11 cellular contexts compared by ENCODE assay signal in the genomic region with DNA sequence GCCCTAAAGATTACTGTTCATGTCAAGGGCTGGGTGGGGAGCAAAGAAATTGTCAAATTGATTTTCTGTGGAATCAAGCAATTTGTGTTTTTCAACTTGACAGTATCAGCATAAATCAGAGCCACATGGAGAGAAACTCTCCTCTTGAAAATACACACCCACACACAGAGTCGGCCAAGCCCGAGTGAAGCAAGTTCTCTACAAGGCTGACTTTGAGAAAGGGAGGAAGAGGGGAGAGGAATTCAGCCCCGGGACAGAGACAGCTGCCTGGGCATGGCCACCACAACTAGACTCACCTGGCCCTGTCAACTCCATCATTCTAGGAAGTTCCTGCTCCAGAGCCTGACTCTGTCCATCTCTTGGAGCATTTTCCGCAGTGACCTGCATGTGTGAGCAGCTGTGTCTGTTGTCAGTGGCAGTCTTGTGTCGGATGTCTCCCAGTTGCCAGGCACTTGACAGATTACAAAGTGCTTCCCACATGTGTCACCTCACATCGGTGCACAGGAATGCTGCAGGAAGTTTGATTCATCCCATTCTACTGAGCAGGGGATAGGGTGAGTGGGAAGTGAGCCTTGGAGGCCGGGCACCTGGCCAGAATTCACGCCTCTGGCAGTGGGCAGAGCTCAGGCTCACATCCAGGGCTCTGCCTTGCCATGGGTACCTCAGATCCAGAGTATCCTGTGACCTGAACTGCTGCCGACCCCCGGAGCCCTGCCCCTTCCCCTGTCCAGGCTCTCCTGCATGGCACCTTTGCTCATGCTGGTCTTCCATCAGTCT. TPM values are rescaled to one million over a fixed set of nuclear protein-coding genes. Genes with fewer than 3 reads are reported as not detected.
DNase-seq lines count a peak whose midpoint lies in the region; ATAC-seq and TF ChIP-seq lines count a peak whose summit lies in the region.
"Had no signal": no experiment of that assay in that cellular context is flagged by ENCODE, and none has a peak within 500 bp of the region (broad histone marks: within the 10 kb centered on the region; RNA-seq: fewer than 3 reads in every experiment).

No MANE protein-coding gene starts in this region.

- POLR2A ChIA-PET in RWPE1 (lab: Yijun Ruan, JAX; ENCODE audit: low non-redundant PET): no interaction called here

- CTCF ChIA-PET in RWPE1 (lab: Yijun Ruan, JAX): interaction anchor here (1.2 kb wide), 1 partner anchor 416 kb away, joined by 3 read pairs; no protein-coding TSS in a partner anchor

- H4K91ac ChIP-seq in trophoblast cell (ENCODE audit: low read depth, low read length): no peak overlapping the region

- peak; percentile 96 for DNase-seq in ELR (ENCODE audit: low read depth)
- DNase-seq in RWPE1 (ENCODE audit: low spot score): peak; percentile 80
- peak; percentile 92 for DNase-seq in fibroblast of mammary gland (ENCODE audit: low read depth)
- peak; percentile 89 to 92 for DNase-seq in trophoblast cell
- no peak for DNase-seq in activated T-cell treated with anti-CD3 and anti-CD28 coated beads, Interleukin-2, amount 50 U/mL, for 72 hours
- DNase-seq in stimulated activated CD4-positive, alpha-beta T cell treated with anti-CD3 and anti-CD28 coated beads, Interleukin-1b, Interleukin-23, amount 100 ng/mL, for 48 hours: no peak
- DNase-seq in NCI-H2171 treated with DMSO at 0.1 percent for 48 hours (lab: John Stamatoyannopoulos, UW): no peak
- DNase-seq: activated CD4-positive, alpha-beta memory T cell treated with anti-CD3 and anti-CD28 coated beads, Interleukin-2, amount 10 ng/mL, durations not matched to agents 7 days and 5 days; NCI-H1436 had no signal

- no peak overlapping the region for H3K4me2 ChIP-seq in trophoblast cell (ENCODE audit: low read length)

- no peak overlapping the region for H2AFZ ChIP-seq in trophoblast cell (ENCODE audit: insufficient read depth, low read length, poor library complexity)

- H2BK5ac ChIP-seq in trophoblast cell (ENCODE audit: low read depth, low read length, poor library complexity): no peak overlapping the region

- H3K27ac ChIP-seq in RWPE1: no peak overlapping the region
- no peak overlapping the region for H3K27ac ChIP-seq in trophoblast cell (ENCODE audit: low read depth, low read length)

- H3K79me1 ChIP-seq in trophoblast cell (ENCODE audit: low read length): no peaks in the 10 kb centered on the region

- H3K4me3 ChIP-seq in fibroblast of mammary gland (ENCODE audit: control insufficient read depth, low read depth, low read length) (no peak overlapping the region), trophoblast cell (ENCODE audit: low read depth, low read length) (no peak overlapping the region)

- no peaks in the 10 kb centered on the region for H3K36me3 ChIP-seq in trophoblast cell (ENCODE audit: control insufficient read depth in 1 of 2, insufficient read depth in 2 of 2, low read length in 2 of 2)

- no peak overlapping the region for H3K23ac ChIP-seq in trophoblast cell (ENCODE audit: low read length)

- peaks cover 0 to 1% of the 10 kb centered on the region in 2 donors for H3K9me3 Mint-ChIP-seq in activated T-cell treated with anti-CD3 and anti-CD28 coated beads, Interleukin-2, amount 50 U/mL, for 72 hours
- H3K9me3 Mint-ChIP-seq: stimulated activated naive CD8-positive, alpha-beta T cell treated with anti-CD3 and anti-CD28 coated beads, Interleukin-15, Interleukin-2, amounts not matched to agents 100 ng/mL and 50 ng/mL, for 24 hours had no signal

- no peaks in the 10 kb centered on the region for H3K9me3 ChIP-seq in trophoblast cell (ENCODE audit: insufficient read depth, low read depth, low read length)

- no peak overlapping the region for H2BK120ac ChIP-seq in trophoblast cell (ENCODE audit: insufficient read depth, low read length, poor library complexity)

- H3K36me3 Mint-ChIP-seq in activated T-cell treated with anti-CD3 and anti-CD28 coated beads, Interleukin-2, amount 50 U/mL, for 72 hours (ENCODE audit: insufficient read depth in 2 of 2): no peaks in the 10 kb centered on the region

- H2BK12ac ChIP-seq in trophoblast cell (ENCODE audit: low read length): no peak overlapping the region

- no peaks in the 10 kb centered on the region for H3K4me1 ChIP-seq in trophoblast cell (ENCODE audit: control insufficient read depth in 1 of 2, insufficient read depth in 2 of 2, low read length in 2 of 2)

- H2AK5ac ChIP-seq in trophoblast cell (ENCODE audit: low read length): no peak overlapping the region

- no CpG with 5 or more reads among the region's 10 CpGs for WGBS in trophoblast cell (ENCODE audit: extremely low coverage, insufficient coverage, insufficient read length)

- H3K27me3 Mint-ChIP-seq in activated T-cell treated with anti-CD3 and anti-CD28 coated beads, Interleukin-2, amount 50 U/mL, for 72 hours (ENCODE audit: low read depth): no peaks in the 10 kb centered on the region
- H3K27me3 Mint-ChIP-seq: activated CD4-positive, alpha-beta memory T cell treated with anti-CD3 and anti-CD28 coated beads, Interleukin-2, amount 10 ng/mL, durations not matched to agents 7 days and 5 days; stimulated activated naive CD8-positive, alpha-beta T cell treated with anti-CD3 and anti-CD28 coated beads, Interleukin-15, Interleukin-2, amounts not matched to agents 100 ng/mL and 50 ng/mL, for 24 hours had no signal

- no peak overlapping the region for H3K4me3 Mint-ChIP-seq in activated T-cell treated with anti-CD3 and anti-CD28 coated beads, Interleukin-2, amount 50 U/mL, for 72 hours
- H3K4me3 Mint-ChIP-seq: activated CD4-positive, alpha-beta memory T cell treated with anti-CD3 and anti-CD28 coated beads, Interleukin-2, amount 10 ng/mL, durations not matched to agents 7 days and 5 days; stimulated activated naive CD8-positive, alpha-beta T cell treated with anti-CD3 and anti-CD28 coated beads, Interleukin-15, Interleukin-2, amounts not matched to agents 100 ng/mL and 50 ng/mL, for 24 hours had no signal

- no peaks in the 10 kb centered on the region for H3K79me2 ChIP-seq in trophoblast cell (ENCODE audit: control insufficient read depth, insufficient read depth, low read length, poor library complexity)

- ATAC-seq in HG02763 (IDR thresholded peaks at IDR 0.05; ENCODE audit: unreplicated experiment): no peak
- no peak for ATAC-seq in activated T-cell treated with anti-CD3 and anti-CD28 coated beads, Interleukin-2, amount 50 U/mL, for 72 hours (replicated peaks in 1 of 2)

- no peaks in the 10 kb centered on the region for H3K27me3 ChIP-seq in trophoblast cell (ENCODE audit: insufficient read depth, low read length)

- no peak overlapping the region for H3K14ac ChIP-seq in trophoblast cell (ENCODE audit: low read length)

- H3K18ac ChIP-seq in trophoblast cell (ENCODE audit: low read length): no peak overlapping the region

- no peak for TF ChIP-seq CTCF in RWPE1 (conservative IDR thresholded peaks at IDR 0.05; ENCODE audit: low read depth)
- TF ChIP-seq CTCF in fibroblast of mammary gland (conservative IDR thresholded peaks at IDR 0.05; ENCODE audit: control insufficient read depth, insufficient read depth, low read depth, low read length): no peak

- H3K9ac ChIP-seq in trophoblast cell (ENCODE audit: low read length): no peak overlapping the region

- H4K8ac ChIP-seq in trophoblast cell (ENCODE audit: low read depth, low read length): no peak overlapping the region

- H3K4ac ChIP-seq in trophoblast cell (ENCODE audit: low read depth, low read length): no peak overlapping the region

- no peak overlapping the region for H3K27ac Mint-ChIP-seq in activated T-cell treated with anti-CD3 and anti-CD28 coated beads, Interleukin-2, amount 50 U/mL, for 72 hours
- H3K27ac Mint-ChIP-seq: activated CD4-positive, alpha-beta memory T cell treated with anti-CD3 and anti-CD28 coated beads, Interleukin-2, amount 10 ng/mL, durations not matched to agents 7 days and 5 days; stimulated activated naive CD8-positive, alpha-beta T cell treated with anti-CD3 and anti-CD28 coated beads, Interleukin-15, Interleukin-2, amounts not matched to agents 100 ng/mL and 50 ng/mL, for 24 hours had no signal

- H3K4me1 Mint-ChIP-seq in activated T-cell treated with anti-CD3 and anti-CD28 coated beads, Interleukin-2, amount 50 U/mL, for 72 hours (ENCODE audit: low read depth): no peaks in the 10 kb centered on the region
- H3K4me1 Mint-ChIP-seq: activated CD4-positive, alpha-beta memory T cell treated with anti-CD3 and anti-CD28 coated beads, Interleukin-2, amount 10 ng/mL, durations not matched to agents 7 days and 5 days had no signal

- H4K12ac ChIP-seq in trophoblast cell (ENCODE audit: low read depth, low read length): no peak overlapping the region

RNA-seq across cellular contexts. Expression of gene ADAM12, which starts 37.9 kb away (rescaled TPM):
- 4.1 TPM in 2 replicates for polyA plus RNA-seq in trophoblast cell (2013)
- 1 to 10 TPM in 1 of 2 donors, under 1 TPM in 1; 0.63 to 1.0 TPM for total RNA-seq in activated T-cell treated with anti-CD3 and anti-CD28 coated beads, Interleukin-2, amount 50 U/mL, for 72 hours

Comparison
In these comparisons a context has a peak if more than half of its experiments do, and no peak if none do; other contexts are left out.
1. DNase-seq: peak in ELR (single experiment), RWPE1 (single experiment), fibroblast of mammary gland (single experiment) and trophoblast cell (2 of 2); none in activated T-cell treated with anti-CD3 and anti-CD28 coated beads, Interleukin-2, amount 50 U/mL, for 72 hours (0 of 2), stimulated activated CD4-positive, alpha-beta T cell treated with anti-CD3 and anti-CD28 coated beads, Interleukin-1b, Interleukin-23, amount 100 ng/mL, for 48 hours (single experiment) and NCI-H2171 treated with DMSO at 0.1 percent for 48 hours (single experiment).